8 cellular contexts compared by ENCODE assay signal in genomic region chr16:83898463-83899271, GRCh38. TPM values are rescaled to one million over a fixed set of nuclear protein-coding genes. Genes with fewer than 3 reads are reported as not detected.
A peak's percentile ranks its signal among the peaks of the same experiment; 100 is the strongest.
DNase-seq lines count a peak whose midpoint lies in the region; ATAC-seq and TF ChIP-seq lines count a peak whose summit lies in the region.

Gene MLYCD (plus strand): TSS chr16:83899115. CDS start chr16:83899145, 30 bp downstream.

- in situ Hi-C loops in GM23248 (cut with MboI): no loop called here

- H3K9me2 ChIP-seq in GM23248 (ENCODE audit: insufficient read depth): no peaks in the 10 kb centered on the region

- H3K27ac ChIP-seq in GM23248: peak within 1 kb of the TSS; percentile 44
- H3K27ac ChIP-seq in adipose tissue (ENCODE audit: low read depth, low read length): peak within 1 kb of the TSS; percentile 51
- H3K27ac ChIP-seq in heart right ventricle: peak within 1 kb of the TSS; percentile 93 to 100 (median 96)

- H3K4me1 Mint-ChIP-seq in type B pancreatic cell (ENCODE audit: unreplicated experiment): peaks cover 20% of the 10 kb centered on the region

- H3F3A ChIP-seq in GM23248 (ENCODE audit: insufficient read depth): peaks cover 19% of the 10 kb centered on the region

- peak; percentile 87 to 96 (median 92) for ATAC-seq in heart right ventricle

- H3K4me3 ChIP-seq in GM23248: peak within 1 kb of the TSS; percentile 76
- H3K4me3 ChIP-seq in heart right ventricle: peak within 1 kb of the TSS; percentile 59 to 97 (median 90)

- peaks cover 24% of the 10 kb centered on the region for H3K4me1 ChIP-seq in GM23248 (ENCODE audit: insufficient read depth)
- peaks cover 0 to 50% (median 42%) of the 10 kb centered on the region in 9 donors for H3K4me1 ChIP-seq in heart right ventricle

- peak within 1 kb of the TSS; percentile 88 for H2AFZ ChIP-seq in GM23248

- no peaks in the 10 kb centered on the region for H3K9me3 ChIP-seq in GM23248 (ENCODE audit: low read depth)
- H3K9me3 ChIP-seq in heart right ventricle: no peaks in the 10 kb centered on the region

- no peak for TF ChIP-seq CTCF in heart right ventricle (IDR thresholded peaks at IDR 0.05)
- no peak for TF ChIP-seq CTCF in type B pancreatic cell (conservative IDR thresholded peaks at IDR 0.05)

- intact Hi-C loops in heart right ventricle (cut with DNase I): no loop called here
- intact Hi-C loops in posterior vena cava (cut with DNase I): no loop called here

- H3K9me3 Mint-ChIP-seq in type B pancreatic cell: no peaks in the 10 kb centered on the region

- WGBS in GM23248 (ENCODE audit: low coverage in 1 of 2, low lambda C conversion rate in 2 of 2, missing lambda C conversion rate in 2 of 2), 2 experiments: 6 to 11% methylated on average over 41 to 66 of the region's 69 CpGs
- whole genome bisulfite sequencing in adipose tissue, 3 donors: 6% methylated on average over 42 to 69 of the region's 69 CpGs
- 7% methylated on average over 49 to 69 of the region's 69 CpGs for WGBS in heart right ventricle, 2 donors

- H4K20me1 ChIP-seq in GM23248 (ENCODE audit: insufficient read depth): no peaks in the 10 kb centered on the region

- no peaks in the 10 kb centered on the region for H3K36me3 ChIP-seq in GM23248 (ENCODE audit: low read depth)
- H3K36me3 ChIP-seq in heart right ventricle: no peaks in the 10 kb centered on the region

- peak within 1 kb of the TSS; percentile 88 for H3K4me2 ChIP-seq in GM23248 (ENCODE audit: unreplicated experiment)

- H3K9ac ChIP-seq in GM23248: peak within 1 kb of the TSS; percentile 80

- peaks cover 4% of the 10 kb centered on the region for H3K27me3 Mint-ChIP-seq in type B pancreatic cell

- H3K27me3 ChIP-seq in GM23248 (replicated peaks; ENCODE audit: insufficient read depth) (no peaks in the 10 kb centered on the region), heart right ventricle (peaks cover 0 to 4% (median 0%) of the 10 kb centered on the region in 7 donors)

- peak within 1 kb of the TSS; percentile 96 for H3K4me3 Mint-ChIP-seq in type B pancreatic cell

- peaks cover 4% of the 10 kb centered on the region for H3K36me3 Mint-ChIP-seq in type B pancreatic cell

- peaks cover 16% of the 10 kb centered on the region for H3K79me2 ChIP-seq in GM23248 (ENCODE audit: insufficient read depth)

- peak within 1 kb of the TSS; percentile 84 for H3K27ac Mint-ChIP-seq in type B pancreatic cell

- DNase-seq in GM03348 (ENCODE audit: low spot score): peak; percentile 99
- DNase-seq in GM23248: peak; percentile 90
- peak; percentile 60 to 65 for DNase-seq in Kasumi-1 (lab: John Stamatoyannopoulos, UW)
- DNase-seq in SW480 (ENCODE audit: low spot score): peak; percentile 78
- peak; percentile 84 to 91 for DNase-seq in heart right ventricle
- peak; percentile 94 for DNase-seq in posterior vena cava (ENCODE audit: low spot score)
- peak; percentile 85 for DNase-seq in type B pancreatic cell (ENCODE audit: extremely low spot score, unreplicated experiment)

RNA-seq across cellular contexts. Expression of gene MLYCD, which starts in this region (rescaled TPM):
- total RNA-seq in GM23248 (2014; rRNA removed; shearing (Covaris generic)): 1.4 and 2.8 TPM in 2 replicates
- 1.8 and 2.2 TPM in 2 replicates for polyA plus RNA-seq in GM23248 (2016; fragmentation: Nextera tagmentation; extraction: Ambion mirVana)
- 1 to 10 TPM; 4.1 to 5.6 (median 4.3) TPM for polyA plus RNA-seq in adipose tissue
- 10 to 100 TPM; 23.6 to 58.0 (median 43.8) TPM for total RNA-seq in heart right ventricle
- polyA plus RNA-seq in heart right ventricle: 10 to 100 TPM; 13.5 to 25.1 TPM
- total RNA-seq in posterior vena cava: 1 to 10 TPM; 5.5 TPM
- total RNA-seq in type B pancreatic cell (ENCODE audit: low replicate concordance): 6.4 and 7.1 TPM in 2 replicates

Comparison
In these comparisons a context has a peak if more than half of its experiments do, and no peak if none do; other contexts are left out.
1. Peak in every context shown above with its lines: DNase-seq, ATAC-seq, H3K4me3 ChIP-seq and H3K27ac ChIP-seq.
2. H3K27ac ChIP-seq: peak in every context shown above with its lines; median percentile 96 in heart right ventricle; 51 in adipose tissue; 44 in GM23248.